ENCODE assay signal across 25 cellular contexts in the genomic region with DNA sequence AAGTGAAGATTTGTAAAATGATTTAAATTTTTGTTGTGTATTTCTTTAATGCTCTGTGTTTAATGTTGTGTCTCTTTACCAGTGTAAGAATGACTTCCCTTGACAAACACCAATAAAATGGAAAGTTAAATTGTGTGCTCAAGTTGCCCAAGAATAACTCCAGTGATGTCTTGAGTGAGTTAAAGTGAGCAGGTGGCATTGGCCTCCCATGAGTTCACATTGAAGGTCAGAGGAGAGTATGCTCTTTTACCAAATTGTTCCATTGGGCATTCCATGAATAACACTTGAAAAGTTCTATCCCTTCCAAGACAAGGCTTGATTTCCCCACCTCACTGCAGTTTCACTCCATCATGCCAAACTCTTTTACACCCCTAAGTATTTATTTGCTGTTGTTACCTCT. TPM values are rescaled to one million over a fixed set of nuclear protein-coding genes. Genes with fewer than 3 reads are reported as not detected.
DNase-seq lines count a peak whose midpoint lies in the region; ATAC-seq, FAIRE-seq and TF ChIP-seq lines count a peak whose summit lies in the region.
"Had no signal": no experiment of that assay in that cellular context is flagged by ENCODE, and none has a peak within 500 bp of the region (broad histone marks: within the 10 kb centered on the region; RNA-seq: fewer than 3 reads in every experiment).

No MANE protein-coding gene starts in this region.

- H2BK15ac ChIP-seq in mesendoderm (replicated peaks; ENCODE audit: low read depth) = no peak overlapping the region

- DNase-seq in SK-N-SH (no peak), T-helper 17 cell (no peak), fibroblast of the aortic adventitia (ENCODE audit: low read depth) (no peak), NCI-H2171 treated with DMSO at 0.1 percent for 48 hours (lab: John Stamatoyannopoulos, UW) (no peak), urothelium cell line (ENCODE audit: low spot score) (no peak), mesendoderm (no peak)
- DNase-seq: 8988T; activated CD4-positive, alpha-beta T cell treated with anti-CD3 and anti-CD28 coated beads, Interleukin-2, amount 50 U/mL, for 1 hour; activated CD8-positive, alpha-beta memory T cell treated with anti-CD3 and anti-CD28 coated beads, Interleukin-2, amount 50 U/mL, for 48 hours; activated gamma-delta T cell treated with Interleukin-2 at 50 U/mL for 16 hours; caudate nucleus; dorsolateral prefrontal cortex; head of caudate nucleus; lower lobe of right lung; naive thymus-derived CD4-positive, alpha-beta T cell; NCI-H1417 treated with DMSO at 0.1 percent for 48 hours; stimulated activated CD4-positive, alpha-beta T cell treated with anti-CD3 and anti-CD28 coated beads, Interleukin-2, amount 100 ng/mL, for 24 hours; stimulated activated naive CD8-positive, alpha-beta T cell treated with anti-CD3 and anti-CD28 coated beads, Interleukin-15, Interleukin-2, amounts not matched to agents 100 U/mL and 50 U/mL, for 24 hours; upper lobe of right lung had no signal

- peak overlapping the region; percentile 14; the same call in 1 of the 2 replicates for H3K9ac ChIP-seq in SK-N-SH
- H3K9ac ChIP-seq in skeletal muscle satellite cell (ENCODE audit: low read depth, low read length) = peak overlapping the region; percentile 65
- H3K9ac ChIP-seq in mesendoderm (ENCODE audit: low read length) = no peak overlapping the region
- H3K9ac ChIP-seq: parathyroid adenoma had no signal

- H3K4me2 ChIP-seq in SK-N-SH (peak overlapping the region; percentile 47; the same call in 1 of the 2 replicates), skeletal muscle satellite cell (ENCODE audit: low read length) (peak overlapping the region; percentile 83), mesendoderm (ENCODE audit: low read length) (no peak overlapping the region)

- TF ChIP-seq RAD21 in SK-N-SH (IDR thresholded peaks at IDR 0.05; ENCODE audit: low read length) = no peak

- no peaks in the 10 kb centered on the region for H3K9me3 ChIP-seq in SK-N-SH
- no peaks in the 10 kb centered on the region for H3K9me3 ChIP-seq in T-helper 17 cell (ENCODE audit: control insufficient read depth, low read length, poor library complexity, severe bottlenecking)
- H3K9me3 ChIP-seq in skeletal muscle satellite cell (replicated peaks; ENCODE audit: low read length) = no peaks in the 10 kb centered on the region
- H3K9me3 ChIP-seq: BLaER1 treated with 17β-estradiol and CSF1 and Interleukin-3, amounts not matched to agents 10 nM and 100 nM; HAP-1; lower lobe of right lung; upper lobe of right lung had no signal

- peaks cover 75% of the 10 kb centered on the region for H4K20me1 ChIP-seq in SK-N-SH (ENCODE audit: insufficient read depth)

- no peak overlapping the region for H3K18ac ChIP-seq in mesendoderm (ENCODE audit: low read length)

- no peak for ATAC-seq in SK-N-SH treated with all-trans-retinoic acid at 6 μM for 48 hours
- no peak for ATAC-seq in T-helper 17 cell
- ATAC-seq: naive thymus-derived CD4-positive, alpha-beta T cell; Panc1; stimulated activated naive CD8-positive, alpha-beta T cell treated with anti-CD3 and anti-CD28 coated beads, Interleukin-15, Interleukin-2, amounts not matched to agents 100 U/mL and 50 U/mL, for 24 hours; upper lobe of right lung had no signal

- no peak overlapping the region for H3K23ac ChIP-seq in mesendoderm (ENCODE audit: low read length)

- H2BK5ac ChIP-seq in mesendoderm (ENCODE audit: low read length) = no peak overlapping the region

- H3K4me1 ChIP-seq in SK-N-SH (ENCODE audit: control insufficient read depth in 1 of 2, insufficient read depth in 2 of 2, low read depth in 1 of 2, low read length in 1 of 2) (peaks cover 0 to 55% of the 10 kb centered on the region in 2 experiments; a peak in 3 of 4 replicates), skeletal muscle satellite cell (ENCODE audit: control insufficient read depth, insufficient read depth, low read length) (peaks cover 60% of the 10 kb centered on the region), mesendoderm (ENCODE audit: control insufficient read depth, low read depth, low read length) (peaks cover 18% of the 10 kb centered on the region)

- H4K5ac ChIP-seq in mesendoderm (ENCODE audit: low read length) = no peak overlapping the region

- peak overlapping the region; percentile 73 for H3K27ac Mint-ChIP-seq in T-helper 17 cell
- H3K27ac Mint-ChIP-seq: naive thymus-derived CD4-positive, alpha-beta T cell had no signal

- H3K9me2 ChIP-seq in SK-N-SH = no peaks in the 10 kb centered on the region

- H3K79me1 ChIP-seq in mesendoderm (ENCODE audit: low read length) = peaks cover 18% of the 10 kb centered on the region

- no peaks in the 10 kb centered on the region for H3K27me3 Mint-ChIP-seq in T-helper 17 cell
- H3K27me3 Mint-ChIP-seq: naive thymus-derived CD4-positive, alpha-beta T cell had no signal

- CTCF ChIA-PET in SK-N-SH (lab: Yijun Ruan, JAX) = no interaction called here

- peak overlapping the region in 1 of 2 experiments; percentile 93; a peak in 3 of 4 replicates for H3K27ac ChIP-seq in SK-N-SH (ENCODE audit: low read depth in 2 of 2, low read length in 1 of 2)
- no peak overlapping the region for H3K27ac ChIP-seq in mesendoderm (ENCODE audit: low read depth, low read length)
- H3K27ac ChIP-seq: dorsolateral prefrontal cortex, parathyroid adenoma, upper lobe of right lung had no signal

- no peak for TF ChIP-seq EP300 in SK-N-SH (IDR thresholded peaks at IDR 0.05; ENCODE audit: borderline replicate concordance in 1 of 2, low read depth in 1 of 2, low read length in 1 of 2)

- H3F3A ChIP-seq in SK-N-SH (replicated peaks; ENCODE audit: insufficient read depth) = peaks cover 30% of the 10 kb centered on the region

- H3K36me3 ChIP-seq in SK-N-SH (replicated peaks in 1 of 2; ENCODE audit: control insufficient read depth in 1 of 2, insufficient read depth in 2 of 2, low read length in 1 of 2) = peaks cover 32 to 51% of the 10 kb centered on the region in 2 experiments
- H3K36me3 ChIP-seq in skeletal muscle satellite cell (ENCODE audit: insufficient read depth, low read length) = peaks cover 46% of the 10 kb centered on the region
- no peaks in the 10 kb centered on the region for H3K36me3 ChIP-seq in mesendoderm (ENCODE audit: control insufficient read depth, insufficient read depth, low read length)

- peaks cover 88% of the 10 kb centered on the region for H3K79me2 ChIP-seq in SK-N-SH (ENCODE audit: insufficient read depth)
- H3K79me2 ChIP-seq in mesendoderm (ENCODE audit: control insufficient read depth, insufficient read depth, low read length) = peaks cover 54% of the 10 kb centered on the region
- H3K79me2 ChIP-seq: parathyroid adenoma had no signal

- H4K8ac ChIP-seq in mesendoderm (ENCODE audit: low read depth, low read length) = no peak overlapping the region

- H3K27me3 ChIP-seq in SK-N-SH (ENCODE audit: insufficient read depth) (no peaks in the 10 kb centered on the region), skeletal muscle satellite cell (ENCODE audit: control insufficient read depth, insufficient read depth, low read length) (no peaks in the 10 kb centered on the region), mesendoderm (ENCODE audit: insufficient read depth, low read length, poor library complexity) (no peaks in the 10 kb centered on the region)
- H3K27me3 ChIP-seq: BLaER1 treated with 17β-estradiol and CSF1 and Interleukin-3, amounts not matched to agents 10 nM and 100 nM; dorsolateral prefrontal cortex; upper lobe of right lung had no signal

- peaks cover 17% of the 10 kb centered on the region for H3K4me1 Mint-ChIP-seq in T-helper 17 cell

- H3K56ac ChIP-seq in mesendoderm (ENCODE audit: low read length) = no peak overlapping the region

- no peak overlapping the region for H2AFZ ChIP-seq in SK-N-SH (ENCODE audit: low read depth)
- H2AFZ ChIP-seq: parathyroid adenoma had no signal

- H2AK5ac ChIP-seq in mesendoderm (ENCODE audit: low read length) = no peak overlapping the region

- POLR2A ChIA-PET in SK-N-SH (lab: Yijun Ruan, JAX) = no interaction called here

- peaks cover 5% of the 10 kb centered on the region for H3K36me3 Mint-ChIP-seq in T-helper 17 cell (ENCODE audit: low read depth)

- no peak overlapping the region for H2BK120ac ChIP-seq in mesendoderm (ENCODE audit: low read depth, low read length)

- TF ChIP-seq CTCF in SK-N-SH (IDR thresholded peaks at IDR 0.05) (no peak), fibroblast of the aortic adventitia (IDR thresholded peaks at IDR 0.05; ENCODE audit: insufficient read depth, low read length) (no peak)

- FAIRE-seq in urothelium cell line (lab: Jason Lieb, UNC) = no peak

- H3K4me3 Mint-ChIP-seq in T-helper 17 cell = peak overlapping the region; percentile 45
- H3K4me3 Mint-ChIP-seq: naive thymus-derived CD4-positive, alpha-beta T cell had no signal

- no peak overlapping the region for H3K4me3 ChIP-seq in SK-N-SH (ENCODE audit: low read depth in 2 of 2, low read length in 1 of 2)
- H3K4me3 ChIP-seq in fibroblast of the aortic adventitia (ENCODE audit: low read depth, low read length) = peak overlapping the region; percentile 2
- H3K4me3 ChIP-seq in skeletal muscle satellite cell (ENCODE audit: low read length) = peak overlapping the region; percentile 64
- no peak overlapping the region for H3K4me3 ChIP-seq in mesendoderm (ENCODE audit: low read length)
- H3K4me3 ChIP-seq: dorsolateral prefrontal cortex, HAP-1, lower lobe of right lung, upper lobe of right lung had no signal

- no peak overlapping the region for H3K4ac ChIP-seq in mesendoderm (ENCODE audit: low read depth, low read length)

TF ChIP-seq in SK-N-SH, 30 proteins besides CTCF, POLR2A, EP300 and RAD21:
- TF ChIP-seq, protein P1, sequence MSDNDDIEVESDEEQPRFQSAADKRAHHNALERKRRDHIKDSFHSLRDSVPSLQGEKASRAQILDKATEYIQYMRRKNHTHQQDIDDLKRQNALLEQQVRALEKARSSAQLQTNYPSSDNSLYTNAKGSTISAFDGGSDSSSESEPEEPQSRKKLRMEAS (IDR thresholded peaks at IDR 0.05; ENCODE audit: low read depth) = no peak

RNA-seq across cellular contexts. Expression of a gene that starts 4.5 kb away (rescaled TPM):
- 379 and 420 TPM in 2 replicates for polyA plus RNA-seq in SK-N-SH (2012; rRNA removed)
- polyA plus RNA-seq in SK-N-SH (2012; cell fraction: cytosol; rRNA removed) = 504 and 630 TPM in 2 replicates
- 219 and 334 TPM in 2 replicates for polyA plus RNA-seq in SK-N-SH (2012; cell fraction: nucleus; rRNA removed)
- total RNA-seq in T-helper 17 cell = 100 to 1,000 TPM; 103 to 108 TPM
- 496 and 1,355 TPM in 2 replicates for total RNA-seq in fibroblast of the aortic adventitia (ENCODE audit: low replicate concordance)
- total RNA-seq in skeletal muscle satellite cell (2012; rRNA removed) = 1,097 and 1,175 TPM in 2 replicates
- 218 TPM for polyA plus RNA-seq in mesendoderm (2013, experiment 1 of 2)
- polyA plus RNA-seq in mesendoderm (2013, experiment 2 of 2) = 225 TPM

Comparison
In these comparisons a context has a peak if more than half of its experiments do, and no peak if none do; other contexts are left out.
1. H3K4me3 ChIP-seq: peak in fibroblast of the aortic adventitia (single experiment) and skeletal muscle satellite cell (single experiment); none in SK-N-SH (0 of 2) and mesendoderm (single experiment).